1 cellular context compared by ENCODE assay signal in genomic region chr12:113185180-113186032, GRCh38.
TF ChIP-seq lines count a peak whose summit lies in the region.

Gene DDX54 (minus strand): TSS chr12:113185478. CDS start chr12:113185451, 27 bp downstream.
Gene RITA1 (plus strand): TSS chr12:113185721. CDS start chr12:113186747, 1,026 bp downstream.

TF ChIP-seq in HEK293, 187 proteins besides CTCF, POLR2A, EP300 and RAD21 (continued from another document):
- peak; percentile 35; the same call in 1 of the 2 replicates for TF ChIP-seq ZSCAN4 (tag by site-specific recombination; IDR thresholded peaks at IDR 0.05)
- no peak for TF ChIP-seq HOXD13 (CRISPR knock-in tag; IDR thresholded peaks at IDR 0.05; ENCODE audit: borderline replicate concordance)
- TF ChIP-seq HOXC10 (CRISPR knock-in tag; IDR thresholded peaks at IDR 0.05) = no peak
- TF ChIP-seq ZNF677 (tag by site-specific recombination; IDR thresholded peaks at IDR 0.05) = 0 out of 2 replicates have a peak, but pooled peaks have one; percentile 14
- no peak for TF ChIP-seq ZNF23 (tag by site-specific recombination; IDR thresholded peaks at IDR 0.05; ENCODE audit: borderline replicate concordance)
- TF ChIP-seq ZNF629 (tag by site-specific recombination; IDR thresholded peaks at IDR 0.05) = peak; percentile 75
- peak; percentile 75 for TF ChIP-seq ZNF324 (tag by site-specific recombination; IDR thresholded peaks at IDR 0.05)
- no peak for TF ChIP-seq ZSCAN16 (tag by site-specific recombination; IDR thresholded peaks at IDR 0.05)
TF ChIP-seq in HEK293: peak in this region for 75.
